Comparison of ENCODE assay signal across 22 cellular contexts in the genomic region with DNA sequence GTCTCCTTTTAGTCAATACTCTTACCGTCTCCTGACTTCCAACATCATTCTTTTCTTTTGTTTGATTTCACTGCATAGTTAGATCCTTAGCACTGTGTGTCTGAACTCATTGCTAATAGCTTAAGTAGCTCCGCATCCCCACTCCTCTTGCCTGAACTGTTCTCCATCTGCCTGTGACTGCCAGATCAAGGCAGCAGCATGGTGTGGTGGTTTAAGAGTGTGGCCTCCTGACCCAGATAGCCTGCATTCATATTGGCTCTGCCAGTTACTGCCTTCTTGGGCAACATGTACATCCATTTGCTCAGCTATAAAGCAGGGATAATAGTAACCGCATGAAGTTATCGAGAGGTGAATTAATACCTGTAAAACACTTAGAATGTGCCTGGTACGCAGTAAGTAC.
"Had no signal": no experiment of that assay in that cellular context is flagged by ENCODE, and none has a peak within 500 bp of the region (broad histone marks: within the 10 kb centered on the region; RNA-seq: fewer than 3 reads in every experiment).

No MANE protein-coding gene starts in this region.

- DNase-seq: IMR-90, Karpas-422, KG1, MG63, NCI-H1092, NCI-H1105 treated with DMSO at 0.1 percent for 48 hours, NCI-H1417 treated with DMSO at 0.1 percent for 48 hours, NCI-H146, NCI-H1694 treated with DMSO at 0.1 percent for 48 hours, NCI-H1930, NCI-H2081 treated with DMSO at 0.1 percent for 48 hours, NCI-H2171, NCI-H226, NCI-H446, NCI-H510A, NCI-H524 treated with DMSO at 0.1 percent for 48 hours, NCI-H69, NCI-H774, Right ventricle myocardium superior, RPMI8226, SIG-M5 had no signal

- ATAC-seq: HepG2 had no signal
